In the genomic region with DNA sequence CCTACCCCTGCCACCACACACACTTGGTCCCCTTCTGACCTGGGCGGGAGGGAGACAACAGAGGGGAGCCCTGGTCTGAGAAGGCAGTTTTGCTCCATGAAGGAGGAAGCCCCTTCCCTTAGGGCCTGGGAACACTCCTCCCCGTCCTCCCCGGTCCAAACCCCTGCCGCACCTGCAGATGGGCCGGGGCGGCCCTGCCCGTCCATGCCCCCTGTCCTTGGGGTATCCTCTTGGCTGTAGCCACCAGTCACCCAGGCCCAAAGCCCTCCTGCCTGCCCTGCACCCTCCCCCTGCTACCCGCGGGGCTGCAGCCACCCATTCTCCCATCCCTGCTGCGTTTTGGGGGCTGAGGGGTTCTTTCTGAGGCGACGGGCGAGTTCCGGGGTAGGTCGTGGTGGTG, we compare ENCODE assay signal across 24 cellular contexts.
"Had no signal": no experiment of that assay in that cellular context is flagged by ENCODE, and none has a peak within 500 bp of the region (broad histone marks: within the 10 kb centered on the region; RNA-seq: fewer than 3 reads in every experiment).

No MANE protein-coding gene starts in this region.

- H3K9me3 ChIP-seq: gastroesophageal sphincter, heart left ventricle, prostate gland, spleen, stomach, thyroid gland had no signal

- H3K4me2 ChIP-seq: hepatocyte had no signal

- H3K4me3 ChIP-seq: dorsolateral prefrontal cortex, gastroesophageal sphincter, heart left ventricle, hepatocyte, lung, prostate gland, skin epidermis, spleen, stomach, thyroid gland had no signal

- H3K9me3 Mint-ChIP-seq: endodermal cell; memory B cell; natural killer cell; stimulated activated memory B cell treated with anti-CD40 and anti-IgM and Interleukin-4, amounts not matched to agents 10 μg/mL and 1 μg/mL and 100 μg/mL, for 72 hours; type B pancreatic cell had no signal

- H2AFZ ChIP-seq: hepatocyte had no signal

- H3K36me3 ChIP-seq: prostate gland had no signal

- H3K27me3 Mint-ChIP-seq: memory B cell; stimulated activated memory B cell treated with anti-CD40 and anti-IgM and Interleukin-4, amounts not matched to agents 10 μg/mL and 1 μg/mL and 100 μg/mL, for 72 hours; type B pancreatic cell had no signal

- ATAC-seq: esophagus mucosa; foreskin keratinocyte; gastroesophageal sphincter; heart left ventricle; left lobe of liver; natural killer cell; right cardiac atrium; stimulated activated memory B cell treated with anti-CD40 and anti-IgM and Interleukin-4, amounts not matched to agents 10 μg/mL and 1 μg/mL and 100 μg/mL, for 72 hours had no signal

- H3K27me3 ChIP-seq: dorsolateral prefrontal cortex, gastroesophageal sphincter, heart left ventricle, hepatocyte, spleen, stomach, thyroid gland had no signal

- DNase-seq: dorsolateral prefrontal cortex; effector CD4-positive, alpha-beta T cell; endodermal cell; foreskin keratinocyte; heart left ventricle; kidney; natural killer cell; spleen; stimulated activated CD4-positive, alpha-beta T cell treated with anti-CD3 and anti-CD28 coated beads, Interleukin-4, amount 100 ng/mL, for 4 hours; stomach; thyroid gland had no signal

- H3K4me3 Mint-ChIP-seq: endodermal cell; memory B cell; natural killer cell; stimulated activated memory B cell treated with anti-CD40 and anti-IgM and Interleukin-4, amounts not matched to agents 10 μg/mL and 1 μg/mL and 100 μg/mL, for 72 hours; type B pancreatic cell had no signal

- H3K27ac ChIP-seq: dorsolateral prefrontal cortex, epithelial cell of prostate, foreskin keratinocyte, gastroesophageal sphincter, heart left ventricle, hepatocyte, prostate gland, skin epidermis, spleen, stomach, thyroid gland had no signal

- H3K36me3 Mint-ChIP-seq: memory B cell, natural killer cell had no signal

- FAIRE-seq: colon, kidney had no signal
